Comparison of ENCODE assay signal across 27 cellular contexts in genomic region chr1:29779146-29779545, GRCh38.
"Had no signal": no experiment of that assay in that cellular context is flagged by ENCODE, and none has a peak within 500 bp of the region (broad histone marks: within the 10 kb centered on the region; RNA-seq: fewer than 3 reads in every experiment).

No MANE protein-coding gene starts in this region.

- H3K4me2 ChIP-seq: neural progenitor cell, smooth muscle cell had no signal

- H2AFZ ChIP-seq: neural progenitor cell, parathyroid adenoma had no signal

- H3K27me3 ChIP-seq: neural progenitor cell, neutrophil, right atrium auricular region, right lobe of liver, upper lobe of left lung, vagina had no signal

- H3K36me3 ChIP-seq: left lung, lower lobe of right lung, neural progenitor cell, neutrophil, right atrium auricular region, right lobe of liver, tibial nerve, upper lobe of left lung, vagina had no signal

- ATAC-seq: left colon; left lung; lower lobe of right lung; naive thymus-derived CD4-positive, alpha-beta T cell; right lobe of liver; stimulated activated memory B cell treated with anti-CD40 and anti-IgM and Interleukin-4, amounts not matched to agents 10 μg/mL and 1 μg/mL and 100 μg/mL, for 72 hours; stimulated activated naive CD8-positive, alpha-beta T cell treated with anti-CD3 and anti-CD28 coated beads, Interleukin-15, amount 100 ng/mL, for 72 hours had no signal

- H3K27ac ChIP-seq: left lung, lower lobe of right lung, neural progenitor cell, neutrophil, parathyroid adenoma, right atrium auricular region, right lobe of liver, tibial nerve, upper lobe of left lung, vagina had no signal

- DNase-seq: hypothalamus; immature natural killer cell; kidney; left colon; left lung; lower lobe of right lung; mesendoderm; naive thymus-derived CD4-positive, alpha-beta T cell; nephron progenitor cell; occipital lobe; right lobe of liver; stimulated activated CD4-positive, alpha-beta T cell treated with anti-CD3 and anti-CD28 coated beads, Interleukin-1b, Interleukin-23, amount 100 ng/mL, for 48 hours; stimulated activated CD4-positive, alpha-beta T cell treated with anti-CD3 and anti-CD28 coated beads, Interleukin-2, amount 100 ng/mL, for 48 hours; stimulated activated CD4-positive, alpha-beta T cell treated with anti-CD3 and anti-CD28 coated beads, Interleukin-4, amount 100 ng/mL, for 4 hours; stimulated activated CD8-positive, alpha-beta memory T cell treated with anti-CD3 and anti-CD28 coated beads, Interleukin-4, amount 100 ng/mL, for 48 hours; stimulated activated naive CD4-positive, alpha-beta T cell treated with Interleukin-2 at 50 U/mL for 16 hours; stimulated activated naive CD8-positive, alpha-beta T cell treated with anti-CD3 and anti-CD28 coated beads, Interleukin-15, amount 100 ng/mL, for 72 hours; substantia nigra; upper lobe of left lung had no signal

- H3K9me3 ChIP-seq: lower lobe of right lung, neutrophil, right lobe of liver, vagina had no signal

- H3K4me3 ChIP-seq: left lung, lower lobe of right lung, neural progenitor cell, right atrium auricular region, right lobe of liver, smooth muscle cell, tibial nerve, upper lobe of left lung, vagina had no signal

- H3K4me1 ChIP-seq: left lung, lower lobe of right lung, neural progenitor cell, parathyroid adenoma, right atrium auricular region, right lobe of liver, tibial nerve, upper lobe of left lung, vagina had no signal

- H3K9ac ChIP-seq: neural progenitor cell, parathyroid adenoma had no signal
